ENCODE assay signal across 18 cellular contexts in the genomic region with DNA sequence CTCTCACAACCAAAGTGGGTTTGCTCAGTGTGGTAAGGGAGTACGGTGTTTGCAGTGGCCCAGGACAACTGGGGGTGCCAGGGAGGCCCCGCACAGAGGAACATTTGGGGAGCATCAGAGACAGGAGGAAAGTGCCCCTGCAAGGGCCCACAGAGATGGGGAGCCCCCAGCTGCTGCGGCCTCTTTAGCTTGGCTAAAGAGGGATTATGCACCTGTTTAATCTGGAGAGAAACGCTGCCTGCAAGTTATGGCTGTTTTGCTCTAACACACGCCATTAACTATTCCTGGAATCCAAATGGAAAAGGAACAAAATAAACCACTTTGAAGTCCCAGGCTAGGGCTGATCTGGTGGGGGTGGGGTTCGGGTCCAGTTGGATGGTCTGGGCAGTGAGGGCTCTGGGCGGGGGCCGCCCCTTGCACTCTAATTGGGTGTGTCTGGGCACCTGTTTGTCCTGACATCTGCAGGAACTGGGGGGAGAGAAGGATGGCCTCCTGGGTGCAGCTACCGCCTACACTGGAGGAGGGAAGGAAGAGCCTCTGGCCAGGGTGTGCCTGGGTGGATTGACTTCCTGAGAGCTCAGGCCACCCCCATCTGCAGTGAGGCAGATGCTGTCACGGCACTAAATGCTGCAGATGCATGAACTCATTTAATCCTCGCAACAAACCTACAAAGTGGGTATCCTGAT.
A peak's percentile ranks its signal among the peaks of the same experiment; 100 is the strongest.
DNase-seq lines count a peak whose midpoint lies in the region; ATAC-seq and TF ChIP-seq lines count a peak whose summit lies in the region.
"Had no signal": no experiment of that assay in that cellular context is flagged by ENCODE, and none has a peak within 500 bp of the region (broad histone marks: within the 10 kb centered on the region; RNA-seq: fewer than 3 reads in every experiment).

No MANE protein-coding gene starts in this region.

- peak overlapping the region; percentile 70 to 86 (median 86) for H3K27ac Mint-ChIP-seq in nephron
- H3K27ac Mint-ChIP-seq: activated naive CD4-positive, alpha-beta T cell treated with anti-CD3 and anti-CD28 coated beads, Interleukin-2, amount 10 ng/mL, durations not matched to agents 7 days and 5 days had no signal

- H3K36me3 ChIP-seq in upper lobe of left lung (no peaks in the 10 kb centered on the region), prostate gland (no peaks in the 10 kb centered on the region)
- H3K36me3 ChIP-seq: neutrophil, tibial nerve had no signal

- WGBS in upper lobe of left lung, 2 donors = 71 to 81% methylated on average over 10 to 11 of the region's 11 CpGs
- WGBS in prostate gland = 82% methylated on average over 11 of the region's 11 CpGs

- H3K4me3 ChIP-seq in fibroblast of mammary gland (ENCODE audit: control insufficient read depth, low read depth, low read length) (no peak overlapping the region), upper lobe of left lung (no peak overlapping the region), prostate gland (no peak overlapping the region)
- H3K4me3 ChIP-seq: body of pancreas, dorsolateral prefrontal cortex, PC-9, tibial nerve had no signal

- H3K36me3 Mint-ChIP-seq in nephron (ENCODE audit: low read depth) = no peaks in the 10 kb centered on the region
- H3K36me3 Mint-ChIP-seq: activated naive CD4-positive, alpha-beta T cell treated with anti-CD3 and anti-CD28 coated beads, Interleukin-2, amount 10 ng/mL, durations not matched to agents 7 days and 5 days had no signal

- H3K27me3 ChIP-seq in upper lobe of left lung (no peaks in the 10 kb centered on the region), prostate gland (replicated peaks; ENCODE audit: insufficient read depth) (no peaks in the 10 kb centered on the region)
- H3K27me3 ChIP-seq: body of pancreas, neutrophil, tibial nerve had no signal

- peaks cover 3% of the 10 kb centered on the region for H3K27me3 Mint-ChIP-seq in nephron (ENCODE audit: low read depth)
- H3K27me3 Mint-ChIP-seq: activated naive CD4-positive, alpha-beta T cell treated with anti-CD3 and anti-CD28 coated beads, Interleukin-2, amount 10 ng/mL, durations not matched to agents 7 days and 5 days had no signal

- H3K27ac ChIP-seq in upper lobe of left lung (peak overlapping the region in 3 of 4 donors; percentile 35 to 65 (median 55)), prostate gland (no peak overlapping the region)
- H3K27ac ChIP-seq: body of pancreas, dorsolateral prefrontal cortex, KMS-11, neutrophil, PC-9 had no signal

- TF ChIP-seq EP300 in upper lobe of left lung (IDR thresholded peaks at IDR 0.05) = no peak

- TF ChIP-seq CTCF in fibroblast of mammary gland (conservative IDR thresholded peaks at IDR 0.05; ENCODE audit: control insufficient read depth, insufficient read depth, low read depth, low read length) = no peak
- no peak for TF ChIP-seq CTCF in nephron (IDR thresholded peaks at IDR 0.05; ENCODE audit: unreplicated experiment in 3 of 3)
- no peak for TF ChIP-seq CTCF in upper lobe of left lung (IDR thresholded peaks at IDR 0.05)
- no peak for TF ChIP-seq CTCF in prostate gland (IDR thresholded peaks at IDR 0.05)

- DNase-seq in NCI-H524 (lab: John Stamatoyannopoulos, UW) = peak; percentile 45 to 74
- peak; percentile 50 for DNase-seq in fibroblast of mammary gland (ENCODE audit: low read depth)
- DNase-seq in upper lobe of left lung = peak in 1 of 2 donors; percentile 40
- DNase-seq in NCI-H2171 (lab: John Stamatoyannopoulos, UW) = no peak
- no peak for DNase-seq in prostate gland (ENCODE audit: low spot score)
- DNase-seq: activated CD4-positive, alpha-beta T cell treated with anti-CD3 and anti-CD28 coated beads, Interleukin-2, amount 50 U/mL, for 1 hour; activated naive CD4-positive, alpha-beta T cell treated with anti-CD3 and anti-CD28 coated beads, Interleukin-2, amount 10 ng/mL, durations not matched to agents 7 days and 5 days; dorsolateral prefrontal cortex; NCI-H1092; NCI-H748 treated with DMSO at 0.1 percent for 48 hours; PC-9 had no signal

- TF ChIP-seq POLR2A in upper lobe of left lung (IDR thresholded peaks at IDR 0.05) (no peak), prostate gland (IDR thresholded peaks at IDR 0.05) (no peak)

- ATAC-seq in upper lobe of left lung (ENCODE audit: low FRiP score in 2 of 2) = peak in 1 of 2 donors; percentile 63
- ATAC-seq in GM18517 (IDR thresholded peaks at IDR 0.05; ENCODE audit: unreplicated experiment) = no peak
- ATAC-seq in GM19455 (IDR thresholded peaks at IDR 0.05; ENCODE audit: unreplicated experiment) = no peak

- intact Hi-C loops in prostate gland (cut with DNase I) = loop anchor here (5.0 kb wide), 1 partner anchor 38 kb away; no protein-coding TSS in a partner anchor

- H3K4me1 ChIP-seq in upper lobe of left lung (peaks cover 16 to 31% (median 19%) of the 10 kb centered on the region in 4 donors), prostate gland (replicated peaks) (no peaks in the 10 kb centered on the region)
- H3K4me1 ChIP-seq: body of pancreas had no signal

- H3K4me1 Mint-ChIP-seq in nephron = peaks cover 71% of the 10 kb centered on the region
- H3K4me1 Mint-ChIP-seq: activated naive CD4-positive, alpha-beta T cell treated with anti-CD3 and anti-CD28 coated beads, Interleukin-2, amount 10 ng/mL, durations not matched to agents 7 days and 5 days had no signal

- peak overlapping the region in 1 of 3 experiments; percentile 23 for H3K4me3 Mint-ChIP-seq in nephron
- H3K4me3 Mint-ChIP-seq: activated naive CD4-positive, alpha-beta T cell treated with anti-CD3 and anti-CD28 coated beads, Interleukin-2, amount 10 ng/mL, durations not matched to agents 7 days and 5 days had no signal

- peaks cover 20% of the 10 kb centered on the region for H3K9me3 Mint-ChIP-seq in nephron

- H3K9me3 ChIP-seq in upper lobe of left lung (no peaks in the 10 kb centered on the region), prostate gland (no peaks in the 10 kb centered on the region)
- H3K9me3 ChIP-seq: body of pancreas, neutrophil had no signal

Comparison
In these comparisons a context has a peak if more than half of its experiments do, and no peak if none do; other contexts are left out.
1. DNase-seq: peak in NCI-H524 (2 of 2) and fibroblast of mammary gland (single experiment); none in NCI-H2171 (single experiment) and prostate gland (single experiment).
2. H3K27ac ChIP-seq: peak in upper lobe of left lung (3 of 4); none in prostate gland (0 of 2).